Comparison of ENCODE assay signal across 1 cellular context in the genomic region with DNA sequence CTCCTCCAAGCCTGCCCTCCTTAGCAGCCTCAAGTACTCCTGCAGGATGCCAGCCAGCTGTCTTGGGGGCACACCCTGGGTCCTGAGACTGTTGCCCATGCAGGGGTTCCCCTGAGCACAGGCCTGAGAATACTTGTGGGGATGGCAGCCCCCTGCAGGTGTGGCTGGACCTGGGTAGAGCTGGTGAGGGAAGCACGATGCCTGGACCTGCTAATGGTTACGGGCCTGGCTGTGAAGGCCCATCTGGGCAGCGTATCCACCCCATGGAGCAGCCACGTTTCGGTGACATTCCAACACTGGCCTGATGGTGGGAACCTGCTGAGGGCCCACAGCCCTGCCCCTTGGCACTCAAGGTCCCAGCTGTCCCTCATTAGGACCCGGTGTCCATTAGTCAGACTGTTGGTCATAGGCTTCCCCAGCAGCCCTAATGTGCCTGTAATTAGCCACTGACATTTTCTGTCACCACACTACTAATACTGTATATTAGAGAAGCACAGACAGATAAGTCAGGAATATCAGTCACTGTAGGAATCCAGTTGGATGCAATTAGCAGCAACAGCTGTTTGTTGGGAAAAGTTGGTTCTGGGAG.
TF ChIP-seq lines count a peak whose summit lies in the region.

No MANE protein-coding gene starts in this region.

TF ChIP-seq in K562, 482 proteins besides CTCF, POLR2A, EP300 and RAD21:
- TF ChIP-seq, protein P1, sequence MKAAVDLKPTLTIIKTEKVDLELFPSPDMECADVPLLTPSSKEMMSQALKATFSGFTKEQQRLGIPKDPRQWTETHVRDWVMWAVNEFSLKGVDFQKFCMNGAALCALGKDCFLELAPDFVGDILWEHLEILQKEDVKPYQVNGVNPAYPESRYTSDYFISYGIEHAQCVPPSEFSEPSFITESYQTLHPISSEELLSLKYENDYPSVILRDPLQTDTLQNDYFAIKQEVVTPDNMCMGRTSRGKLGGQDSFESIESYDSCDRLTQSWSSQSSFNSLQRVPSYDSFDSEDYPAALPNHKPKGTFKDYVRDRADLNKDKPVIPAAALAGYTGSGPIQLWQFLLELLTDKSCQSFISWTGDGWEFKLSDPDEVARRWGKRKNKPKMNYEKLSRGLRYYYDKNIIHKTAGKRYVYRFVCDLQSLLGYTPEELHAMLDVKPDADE (conservative IDR thresholded peaks at IDR 0.05; ENCODE audit: control insufficient read depth, low read depth, low read length) = no peak
- TF ChIP-seq CHD4 (IDR thresholded peaks at IDR 0.05; ENCODE audit: insufficient read depth, insufficient replicate concordance, low read depth, low read length, poor library complexity, severe bottlenecking) (no peak), POLR2G (IDR thresholded peaks at IDR 0.05; ENCODE audit: low read depth, low read length) (peak; percentile 53; the same call in 1 of the 2 replicates), MYNN (IDR thresholded peaks at IDR 0.05) (no peak), MYNN (CRISPR knock-in tag; IDR thresholded peaks at IDR 0.05) (no peak), ZNF780A (CRISPR knock-in tag; IDR thresholded peaks at IDR 0.05) (no peak), ARHGAP35 (IDR thresholded peaks at IDR 0.05; ENCODE audit: partially characterized antibody) (no peak)
- TF ChIP-seq, protein P2, sequence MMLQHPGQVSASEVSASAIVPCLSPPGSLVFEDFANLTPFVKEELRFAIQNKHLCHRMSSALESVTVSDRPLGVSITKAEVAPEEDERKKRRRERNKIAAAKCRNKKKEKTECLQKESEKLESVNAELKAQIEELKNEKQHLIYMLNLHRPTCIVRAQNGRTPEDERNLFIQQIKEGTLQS (IDR thresholded peaks at IDR 0.05) = no peak
- TF ChIP-seq, protein P2 (CRISPR knock-in tag; conservative IDR thresholded peaks at IDR 0.05) = no peak
